In the genomic region with DNA sequence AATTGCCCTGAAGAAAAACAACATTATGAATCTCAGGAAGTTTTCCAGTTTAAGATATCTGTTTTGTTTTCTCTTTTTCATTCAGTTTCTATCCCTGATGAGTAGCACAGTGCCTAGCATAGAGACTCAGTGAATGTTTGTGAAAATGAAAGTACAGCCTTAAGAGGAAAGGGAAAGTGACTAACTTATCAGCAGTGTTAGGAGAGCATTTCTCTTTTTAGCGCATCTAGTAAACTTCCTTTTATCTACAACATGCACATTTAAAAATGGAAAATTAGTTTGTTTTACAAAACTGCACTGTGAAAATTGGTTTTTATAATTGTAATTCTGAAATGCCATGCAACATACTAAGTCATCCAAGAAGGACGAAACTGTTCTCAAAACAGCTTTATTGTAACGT, we compare ENCODE assay signal across 8 cellular contexts.
DNase-seq lines count a peak whose midpoint lies in the region; ATAC-seq and TF ChIP-seq lines count a peak whose summit lies in the region.

No MANE protein-coding gene starts in this region.

- no peaks in the 10 kb centered on the region for H3K9me3 ChIP-seq in aorta (ENCODE audit: control insufficient read depth, low read length)

- H3K27ac Mint-ChIP-seq in activated CD8-positive, alpha-beta T cell treated with anti-CD3 and anti-CD28 coated beads for 36 hours: peak overlapping the region; percentile 78

- TF ChIP-seq CTCF in activated CD8-positive, alpha-beta T cell treated with anti-CD3 and anti-CD28 coated beads for 36 hours (IDR thresholded peaks at IDR 0.05): no peak

- DNase-seq in activated CD8-positive, alpha-beta T cell treated with anti-CD3 and anti-CD28 coated beads for 36 hours: no peak
- DNase-seq in lung microvascular endothelial cell (ENCODE audit: low read depth in 2 of 2) (peak; percentile 62 to 66), NCI-H510A (lab: John Stamatoyannopoulos, UW) (no peak), head of caudate nucleus (no peak), aorta (no peak)
- no peak for DNase-seq in stimulated activated CD4-positive, alpha-beta T cell treated with anti-CD3 and anti-CD28 coated beads, Interleukin-4, amount 100 ng/mL, for 4 hours

- 2 to 5% methylated on average over 3 of the region's 3 CpGs for WGBS in aorta, 2 donors

- H3K4me3 ChIP-seq in aorta (ENCODE audit: low read length in 2 of 2): no peak overlapping the region

- POLR2A ChIA-PET in activated CD8-positive, alpha-beta T cell treated with anti-CD3 and anti-CD28 coated beads for 36 hours (lab: Charles Lee): no interaction called here

- intact Hi-C loops in activated CD8-positive, alpha-beta T cell treated with anti-CD3 and anti-CD28 coated beads for 36 hours (cut with micrococcal nuclease): no loop called here
- intact Hi-C loops in head of caudate nucleus (cut with DNase I) (no loop called here), aorta (cut with DNase I) (loop anchor here in 1 of 2 donors (2.0 kb wide), 1 partner anchor 693 kb away; no protein-coding TSS in a partner anchor)

- no peaks in the 10 kb centered on the region for H3K36me3 ChIP-seq in aorta (ENCODE audit: control insufficient read depth in 1 of 2, insufficient read depth in 2 of 2, low read length in 1 of 2)

- H3K4me1 Mint-ChIP-seq in activated CD8-positive, alpha-beta T cell treated with anti-CD3 and anti-CD28 coated beads for 36 hours (ENCODE audit: low read depth): peaks cover 30% of the 10 kb centered on the region

- ATAC-seq in GM18858 (IDR thresholded peaks at IDR 0.05; ENCODE audit: unreplicated experiment) (peak; percentile 96), HG02678 (IDR thresholded peaks at IDR 0.05; ENCODE audit: unreplicated experiment) (peak; percentile 94), aorta (ENCODE audit: low FRiP score) (no peak)
- peak; percentile 98 for ATAC-seq in activated CD8-positive, alpha-beta T cell treated with anti-CD3 and anti-CD28 coated beads for 36 hours

- H3K4me1 ChIP-seq in aorta (ENCODE audit: control insufficient read depth in 1 of 2, insufficient read depth in 2 of 2, low read length in 2 of 2): peaks cover 11 to 17% of the 10 kb centered on the region in 2 donors

- no peaks in the 10 kb centered on the region for H3K9me3 Mint-ChIP-seq in activated CD8-positive, alpha-beta T cell treated with anti-CD3 and anti-CD28 coated beads for 36 hours

- H3K27me3 Mint-ChIP-seq in activated CD8-positive, alpha-beta T cell treated with anti-CD3 and anti-CD28 coated beads for 36 hours: no peaks in the 10 kb centered on the region

- H3K27me3 ChIP-seq in aorta (ENCODE audit: control insufficient read depth in 1 of 2, insufficient read depth in 2 of 2, low read length in 1 of 2): no peaks in the 10 kb centered on the region

- H3K27ac ChIP-seq in aorta (ENCODE audit: low read depth in 1 of 2, low read length in 2 of 2): peak overlapping the region in 1 of 2 donors; percentile 98

- H3K4me3 Mint-ChIP-seq in activated CD8-positive, alpha-beta T cell treated with anti-CD3 and anti-CD28 coated beads for 36 hours: no peak overlapping the region

- H3K36me3 Mint-ChIP-seq in activated CD8-positive, alpha-beta T cell treated with anti-CD3 and anti-CD28 coated beads for 36 hours (ENCODE audit: low read depth): peaks cover 44% of the 10 kb centered on the region

- CTCF ChIA-PET in activated CD8-positive, alpha-beta T cell treated with anti-CD3 and anti-CD28 coated beads for 36 hours (lab: Charles Lee): no interaction called here

Comparison
In these comparisons a context has a peak if more than half of its experiments do, and no peak if none do; other contexts are left out.
1. DNase-seq: peak in lung microvascular endothelial cell (2 of 2); none in activated CD8-positive, alpha-beta T cell treated with anti-CD3 and anti-CD28 coated beads for 36 hours (single experiment), NCI-H510A (single experiment), head of caudate nucleus (0 of 42), stimulated activated CD4-positive, alpha-beta T cell treated with anti-CD3 and anti-CD28 coated beads, Interleukin-4, amount 100 ng/mL, for 4 hours (0 of 2) and aorta (0 of 2).